ENCODE assay signal across 9 cellular contexts in the genomic region with DNA sequence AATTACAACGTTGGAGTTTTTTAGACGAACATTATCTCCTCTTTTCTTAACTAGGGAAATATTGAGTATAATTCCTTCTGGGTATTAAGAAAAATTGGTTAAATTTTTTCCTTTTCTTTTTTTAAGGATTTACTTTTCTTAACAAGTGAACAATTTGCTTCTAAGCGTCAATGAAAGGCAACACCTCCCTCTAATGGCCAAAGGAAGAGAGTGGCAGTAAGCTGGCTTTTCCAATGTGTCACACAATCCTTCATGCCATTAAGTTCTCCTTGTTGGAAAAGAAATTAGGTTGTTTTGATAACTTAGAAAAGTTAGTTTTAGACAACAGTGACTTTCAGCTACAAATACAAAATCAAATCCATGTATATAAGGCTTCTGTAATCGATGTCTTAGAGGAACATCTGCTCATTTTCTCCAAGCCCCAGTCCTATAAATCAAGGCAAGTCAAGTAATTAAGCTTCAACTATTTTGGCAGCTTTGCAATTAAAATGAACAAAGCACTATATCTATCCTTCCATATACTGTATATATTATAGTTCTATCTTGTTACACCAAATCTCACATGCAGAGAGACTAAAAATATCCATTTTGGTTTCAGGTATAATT.
A peak's percentile ranks its signal among the peaks of the same experiment; 100 is the strongest.
DNase-seq lines count a peak whose midpoint lies in the region; ATAC-seq and TF ChIP-seq lines count a peak whose summit lies in the region.
"Had no signal": no experiment of that assay in that cellular context is flagged by ENCODE, and none has a peak within 500 bp of the region (broad histone marks: within the 10 kb centered on the region; RNA-seq: fewer than 3 reads in every experiment).

No MANE protein-coding gene starts in this region.

- no peaks in the 10 kb centered on the region for H3K27me3 ChIP-seq in HL-60 (ENCODE audit: insufficient read depth, poor library complexity, severe bottlenecking)

- DNase-seq in COLO829 (ENCODE audit: low spot score) (peak; percentile 67), HL-60 (ENCODE audit: low read depth in 1 of 2, low spot score in 1 of 2) (no peak), SK-N-DZ (ENCODE audit: low spot score) (peak; percentile 39), fibroblast of villous mesenchyme (ENCODE audit: low read depth) (peak; percentile 74), putamen (ENCODE audit: low spot score) (peak; percentile 24)
- DNase-seq: left cardiac atrium had no signal

- no peak for ATAC-seq in GM21423 (IDR thresholded peaks at IDR 0.05; ENCODE audit: unreplicated experiment)
- no peak for ATAC-seq in HG03460 (IDR thresholded peaks at IDR 0.05; ENCODE audit: unreplicated experiment)
- ATAC-seq in HG03521 (IDR thresholded peaks at IDR 0.05; ENCODE audit: unreplicated experiment), result no peak

- TF ChIP-seq CTCF in HL-60 (IDR thresholded peaks at IDR 0.05; ENCODE audit: insufficient read depth, low read length) (peak; percentile 21), fibroblast of villous mesenchyme (IDR thresholded peaks at IDR 0.05; ENCODE audit: insufficient read depth, low read depth, low read length) (peak; percentile 84)

- no peak overlapping the region for H3K27ac ChIP-seq in HL-60 (replicated peaks)

- no peak overlapping the region for H3K4me3 ChIP-seq in HL-60 (replicated peaks; ENCODE audit: insufficient read depth, low read length)
- H3K4me3 ChIP-seq in fibroblast of villous mesenchyme (ENCODE audit: low read depth, low read length), result no peak overlapping the region

Comparison
In these comparisons a context has a peak if more than half of its experiments do, and no peak if none do; other contexts are left out.
1. DNase-seq: peak in COLO829 (single experiment), SK-N-DZ (single experiment), fibroblast of villous mesenchyme (single experiment) and putamen (single experiment); none in HL-60 (0 of 2).